25 cellular contexts compared by ENCODE assay signal in the genomic region with DNA sequence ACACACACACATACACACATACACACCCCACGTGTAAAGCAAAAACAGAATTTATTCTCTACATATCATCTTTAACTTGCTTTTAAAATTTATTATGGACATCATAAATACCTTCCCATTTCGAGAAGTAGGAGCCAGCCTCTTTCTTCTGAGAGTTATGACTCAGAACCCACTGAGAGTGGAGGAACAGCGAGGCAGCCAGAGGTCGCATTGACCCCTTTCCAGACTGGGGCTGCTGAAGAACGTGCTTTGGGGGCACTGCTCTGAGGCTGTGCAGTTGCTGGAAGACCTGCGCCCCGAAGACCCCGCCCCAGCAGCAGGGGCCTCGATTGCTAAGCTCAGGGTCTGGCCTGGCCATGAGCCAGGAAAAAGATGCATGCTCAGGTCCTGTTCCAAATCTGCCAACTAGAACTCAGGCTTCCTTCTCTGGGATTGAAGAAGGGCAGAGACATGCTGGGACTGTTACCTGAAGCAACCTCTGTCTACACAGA.
DNase-seq lines count a peak whose midpoint lies in the region; ATAC-seq and TF ChIP-seq lines count a peak whose summit lies in the region.
"Had no signal": no experiment of that assay in that cellular context is flagged by ENCODE, and none has a peak within 500 bp of the region (broad histone marks: within the 10 kb centered on the region; RNA-seq: fewer than 3 reads in every experiment).

No MANE protein-coding gene starts in this region.

- WGBS in sigmoid colon, 2 donors = 65 to 73% methylated on average over 9 of the region's 9 CpGs

- H3K4me1 ChIP-seq in foreskin keratinocyte (no peaks in the 10 kb centered on the region), sigmoid colon (peaks cover 0 to 46% (median 29%) of the 10 kb centered on the region in 4 donors)
- H3K4me1 ChIP-seq: lower lobe of right lung, thyroid gland had no signal

- H3K9me3 ChIP-seq in sigmoid colon = no peaks in the 10 kb centered on the region
- H3K9me3 ChIP-seq: lower lobe of right lung, thyroid gland had no signal

- H3K27ac ChIP-seq in RWPE1 (no peak overlapping the region), foreskin keratinocyte (no peak overlapping the region), sigmoid colon (peak overlapping the region; percentile 48 to 87 (median 80)), coronary artery (no peak overlapping the region)
- H3K27ac ChIP-seq: cardiac muscle cell, dorsolateral prefrontal cortex, lower lobe of right lung, thyroid gland had no signal

- no peak for TF ChIP-seq POLR2A in sigmoid colon (IDR thresholded peaks at IDR 0.05)

- H3K36me3 ChIP-seq in sigmoid colon = no peaks in the 10 kb centered on the region
- H3K36me3 ChIP-seq in H7 (replicated peaks; ENCODE audit: control insufficient read depth, insufficient read depth, low read length) = no peaks in the 10 kb centered on the region
- H3K36me3 ChIP-seq: cardiac muscle cell, lower lobe of right lung, thyroid gland had no signal

- TF ChIP-seq CTCF in RWPE1 (conservative IDR thresholded peaks at IDR 0.05; ENCODE audit: low read depth) = no peak
- no peak for TF ChIP-seq CTCF in foreskin keratinocyte (conservative IDR thresholded peaks at IDR 0.05)
- no peak for TF ChIP-seq CTCF in sigmoid colon (IDR thresholded peaks at IDR 0.05)
- TF ChIP-seq CTCF in coronary artery (IDR thresholded peaks at IDR 0.05) = no peak

- DNase-seq in EH (ENCODE audit: low read depth) (peak; percentile 55), RWPE1 (ENCODE audit: low spot score) (peak; percentile 22), foreskin keratinocyte (peak in 1 of 2 donors; percentile 19), sigmoid colon (no peak), coronary artery (ENCODE audit: low spot score) (no peak), H7 (no peak)
- DNase-seq in stimulated activated CD4-positive, alpha-beta T cell treated with anti-CD3 and anti-CD28 coated beads, Interleukin-4, amount 100 ng/mL, for 24 hours = no peak
- DNase-seq: activated B cell treated with CpG ODN at 0.5 μM for 24 hours; activated CD4-positive, alpha-beta memory T cell treated with anti-CD3 and anti-CD28 coated beads for 36 hours; activated naive CD4-positive, alpha-beta T cell; activated T-cell treated with anti-CD3 and anti-CD28 coated beads, Interleukin-2, amount 50 U/mL, for 24 hours; amygdala; dorsolateral prefrontal cortex; foreskin melanocyte; hypothalamus; lower lobe of right lung; MV-4-11; NCI-H1694 treated with DMSO at 0.1 percent for 48 hours; stimulated activated naive CD4-positive, alpha-beta T cell; T1000; thyroid gland had no signal

- ATAC-seq in foreskin keratinocyte (peak; percentile 26), HG02970 (IDR thresholded peaks at IDR 0.05; ENCODE audit: low FRiP score, unreplicated experiment) (no peak)
- ATAC-seq: GM23338 had no signal

- CTCF ChIA-PET in RWPE1 (lab: Yijun Ruan, JAX) = no interaction called here

- intact Hi-C loops in sigmoid colon (cut with DNase I) = loop anchor here (5.0 kb wide), 2 partner anchors 72 to 117 kb away; no protein-coding TSS in a partner anchor

- POLR2A ChIA-PET in RWPE1 (lab: Yijun Ruan, JAX; ENCODE audit: low non-redundant PET) = no interaction called here

- peak in 3 of 4 donors; percentile 34 to 74 (median 47) for TF ChIP-seq EP300 in sigmoid colon (IDR thresholded peaks at IDR 0.05)

- H3K27me3 ChIP-seq in foreskin keratinocyte (peaks cover 10% of the 10 kb centered on the region), sigmoid colon (no peaks in the 10 kb centered on the region), H7 (ENCODE audit: control insufficient read depth, insufficient read depth, low read length) (no peaks in the 10 kb centered on the region)
- H3K27me3 ChIP-seq: cardiac muscle cell, thyroid gland had no signal

- no peak overlapping the region for H3K4me3 ChIP-seq in sigmoid colon
- H3K4me3 ChIP-seq in coronary artery = no peak overlapping the region
- no peak overlapping the region for H3K4me3 ChIP-seq in H7 (ENCODE audit: insufficient read depth, low read depth, low read length)
- H3K4me3 ChIP-seq: cardiac muscle cell, dorsolateral prefrontal cortex, GM23338, lower lobe of right lung, smooth muscle cell, thyroid gland had no signal

Comparison
In these comparisons a context has a peak if more than half of its experiments do, and no peak if none do; other contexts are left out.
1. DNase-seq: peak in EH (single experiment) and RWPE1 (single experiment); none in sigmoid colon (single experiment), coronary artery (single experiment), H7 (single experiment) and stimulated activated CD4-positive, alpha-beta T cell treated with anti-CD3 and anti-CD28 coated beads, Interleukin-4, amount 100 ng/mL, for 24 hours (single experiment).
2. H3K27ac ChIP-seq: peak in sigmoid colon (4 of 4); none in RWPE1 (single experiment), foreskin keratinocyte (single experiment) and coronary artery (0 of 2).